28 cellular contexts compared by ENCODE assay signal in genomic region chr11:108606070-108606469, GRCh38. TPM values are rescaled to one million over a fixed set of nuclear protein-coding genes. Genes with fewer than 3 reads are reported as not detected.
DNase-seq lines count a peak whose midpoint lies in the region; ATAC-seq and TF ChIP-seq lines count a peak whose summit lies in the region.
"Had no signal": no experiment of that assay in that cellular context is flagged by ENCODE, and none has a peak within 500 bp of the region (broad histone marks: within the 10 kb centered on the region; RNA-seq: fewer than 3 reads in every experiment).

No MANE protein-coding gene starts in this region.

- H3K27ac ChIP-seq in PC-9 (peak overlapping the region; percentile 84), epithelial cell of prostate (peak overlapping the region; percentile 78), neuronal stem cell (replicated peaks; ENCODE audit: low read length) (no peak overlapping the region)
- H3K27ac ChIP-seq: BLaER1, left ventricle myocardium inferior, ovary, upper lobe of right lung had no signal

- no peak for TF ChIP-seq POLR2A in GM18505 (IDR thresholded peaks at IDR 0.05; ENCODE audit: borderline replicate concordance, extremely low read depth, insufficient read depth, insufficient read length)

- H3K4me3 ChIP-seq in PC-9 (no peak overlapping the region; the same call in 1 of the 2 replicates), neuronal stem cell (ENCODE audit: low read length in 2 of 2) (no peak overlapping the region)
- H3K4me3 ChIP-seq: BLaER1, K562, left ventricle myocardium inferior, ovary, upper lobe of right lung had no signal

- intact Hi-C loops in PC-9 (cut with micrococcal nuclease; ENCODE audit: unreplicated experiment) (no loop called here), posterior vena cava (cut with DNase I) (no loop called here)

- H3K79me2 ChIP-seq in PC-9 (ENCODE audit: low read depth): no peaks in the 10 kb centered on the region

- H3K27me3 ChIP-seq in PC-9 (ENCODE audit: insufficient read depth, low read depth) (no peaks in the 10 kb centered on the region), neuronal stem cell (ENCODE audit: control insufficient read depth in 3 of 3, insufficient read depth in 3 of 3, low read depth in 1 of 3, low read length in 3 of 3) (peaks cover 0 to 4% (median 0%) of the 10 kb centered on the region in 3 experiments)
- H3K27me3 ChIP-seq: BLaER1, ovary, upper lobe of right lung had no signal

- H3K4ac ChIP-seq in neuronal stem cell (ENCODE audit: low read length): no peak overlapping the region

- no peak overlapping the region for H3K9ac ChIP-seq in neuronal stem cell (ENCODE audit: low read depth, low read length, poor library complexity)
- H3K9ac ChIP-seq: BLaER1 had no signal

- POLR2A ChIA-PET in PC-9 (lab: Charles Lee; ENCODE audit: unreplicated experiment): interaction anchor here (0.7 to 0.8 kb wide), 2 partner anchors 12 to 29 kb away, joined by 3 to 6 read pairs; no protein-coding TSS in a partner anchor

- peak overlapping the region; percentile 24 for H3K18ac ChIP-seq in neuronal stem cell (ENCODE audit: low read length)

- H4K91ac ChIP-seq in neuronal stem cell (ENCODE audit: low read depth, low read length, poor library complexity): no peak overlapping the region

- H3K9me3 ChIP-seq in PC-9 (ENCODE audit: insufficient read depth, low read depth) (no peaks in the 10 kb centered on the region), neuronal stem cell (replicated peaks in 1 of 2; ENCODE audit: control insufficient read depth in 2 of 2, insufficient read depth in 1 of 2, low read depth in 1 of 2, low read length in 2 of 2) (no peaks in the 10 kb centered on the region)
- H3K9me3 ChIP-seq: BLaER1, left ventricle myocardium inferior, ovary, upper lobe of right lung had no signal

- ATAC-seq in GM18868 (IDR thresholded peaks at IDR 0.05; ENCODE audit: unreplicated experiment) (peak; percentile 83), GM18505 (IDR thresholded peaks at IDR 0.05; ENCODE audit: unreplicated experiment) (no peak)
- ATAC-seq: K562; naive thymus-derived CD8-positive, alpha-beta T cell; Right ventricle myocardium inferior; SK-N-SH treated with all-trans-retinoic acid at 6 μM for 48 hours; stimulated activated naive CD8-positive, alpha-beta T cell treated with anti-CD3 and anti-CD28 coated beads, Interleukin-15, Interleukin-2, amounts not matched to agents 100 U/mL and 50 U/mL, for 24 hours; T-helper 17 cell; upper lobe of right lung had no signal

- H3K9me2 ChIP-seq in PC-9 (ENCODE audit: insufficient read depth): no peaks in the 10 kb centered on the region

- H3K36me3 ChIP-seq in PC-9 (ENCODE audit: low read depth): no peaks in the 10 kb centered on the region
- no peaks in the 10 kb centered on the region for H3K36me3 ChIP-seq in neuronal stem cell (replicated peaks in 1 of 2; ENCODE audit: control insufficient read depth in 2 of 2, insufficient read depth in 2 of 2, low read length in 2 of 2)
- H3K36me3 ChIP-seq: BLaER1, left ventricle myocardium inferior, ovary, upper lobe of right lung had no signal

- H2AK5ac ChIP-seq in neuronal stem cell (ENCODE audit: low read depth, low read length): no peak overlapping the region

- H2AFZ ChIP-seq in PC-9 (peak overlapping the region; percentile 46; the same call in 1 of the 2 replicates), neuronal stem cell (ENCODE audit: low read length) (no peak overlapping the region)

- H3K14ac ChIP-seq in neuronal stem cell (ENCODE audit: low read length): no peak overlapping the region

- no peak overlapping the region for H2BK5ac ChIP-seq in neuronal stem cell (ENCODE audit: low read length)

- H3K23ac ChIP-seq in neuronal stem cell (ENCODE audit: low read depth, low read length, poor library complexity): no peak overlapping the region

- no peaks in the 10 kb centered on the region for H3K79me1 ChIP-seq in neuronal stem cell (ENCODE audit: low read depth, low read length)

- BruUV-seq in PC-9 (replicated peaks; lab: Mats Ljungman, UMichigan): no TSS peak

- H2BK15ac ChIP-seq in neuronal stem cell (ENCODE audit: low read length): no peak overlapping the region

- peaks cover 31% of the 10 kb centered on the region for H3K4me1 ChIP-seq in PC-9 (replicated peaks; ENCODE audit: insufficient read depth)
- peaks cover 1 to 3% of the 10 kb centered on the region in 2 donors for H3K4me1 ChIP-seq in neuronal stem cell (ENCODE audit: control insufficient read depth in 2 of 2, insufficient read depth in 1 of 2, low read depth in 1 of 2, low read length in 2 of 2)
- H3K4me1 ChIP-seq: left ventricle myocardium inferior, upper lobe of right lung had no signal

- DNase-seq in PC-9 (no peak), epithelial cell of prostate (ENCODE audit: low read depth, low spot score) (no peak), neuronal stem cell (ENCODE audit: low spot score) (no peak), SKM-1 treated with dmso at 0.1 percent for 144 hours (lab: John Stamatoyannopoulos, UW; ENCODE audit: unreplicated experiment) (no peak), posterior vena cava (ENCODE audit: low spot score) (no peak), COR-L47 (lab: John Stamatoyannopoulos, UW) (no peak)
- DNase-seq: activated CD4-positive, alpha-beta memory T cell treated with anti-CD3 and anti-CD28 coated beads for 36 hours; activated CD4-positive, alpha-beta T cell treated with anti-CD3 and anti-CD28 coated beads for 1 hour; amygdala; DMS53; left ventricle myocardium inferior; naive thymus-derived CD8-positive, alpha-beta T cell; NCI-H1092 treated with DMSO at 0.1 percent for 48 hours; NCI-H187; NCI-H510A; NK-92 treated with Interleukin-12 subunit alpha and Interleukin-12 subunit beta, amount 100 ng/mL, for 24 hours; ovary; retina; stimulated activated CD4-positive, alpha-beta T cell treated with anti-CD3 and anti-CD28 coated beads, Interleukin-1b, Interleukin-23, amount 100 ng/mL, for 48 hours; stimulated activated naive CD8-positive, alpha-beta T cell treated with anti-CD3 and anti-CD28 coated beads, Interleukin-15, Interleukin-2, amounts not matched to agents 100 U/mL and 50 U/mL, for 24 hours; T-helper 17 cell; upper lobe of right lung had no signal

- no peak overlapping the region for H4K8ac ChIP-seq in neuronal stem cell (ENCODE audit: low read depth, low read length)

- no peak overlapping the region for H2BK120ac ChIP-seq in neuronal stem cell (ENCODE audit: low read depth, low read length)

- CTCF ChIA-PET in PC-9 (lab: Charles Lee): no interaction called here

- H2BK12ac ChIP-seq in neuronal stem cell (ENCODE audit: low read length): no peak overlapping the region

- TF ChIP-seq CTCF in PC-9 (conservative IDR thresholded peaks at IDR 0.05): no peak

- H3K4me2 ChIP-seq in PC-9 (peak overlapping the region; percentile 68), neuronal stem cell (ENCODE audit: insufficient read depth, low read length, poor library complexity, severe bottlenecking) (no peak overlapping the region)
- H3K4me2 ChIP-seq: BLaER1 had no signal

- WGBS in neuronal stem cell (ENCODE audit: extremely low coverage in 2 of 2, insufficient read length in 2 of 2, insufficient replicate concordance in 1 of 2), 2 donors: no CpG with 5 or more reads among the region's 5 CpGs

- peaks cover 19% of the 10 kb centered on the region for H3F3A ChIP-seq in PC-9 (ENCODE audit: insufficient read depth, low read depth)

- H4K20me1 ChIP-seq in PC-9 (ENCODE audit: insufficient read depth): no peaks in the 10 kb centered on the region
- H4K20me1 ChIP-seq: BLaER1 had no signal

RNA-seq across cellular contexts. Expression of gene EXPH5, which starts 12.5 kb away (rescaled TPM):
- 23.3 and 36.3 TPM in 2 replicates for total RNA-seq in PC-9 (2021)
- 0.24 TPM for polyA plus RNA-seq in neuronal stem cell (2013, experiment 1 of 2)
- polyA plus RNA-seq in neuronal stem cell (2013, experiment 2 of 2): 0.21 TPM
- 1 to 10 TPM in 1 of 2 donors, under 1 TPM in 1; 0.95 to 1.3 TPM for total RNA-seq in posterior vena cava

RNA-seq across cellular contexts. Expression of gene DDX10, which starts 58.8 kb away (rescaled TPM):
- total RNA-seq in PC-9 (2021) (26.4 and 32.6 TPM in 2 replicates), posterior vena cava (10 to 100 TPM; 21.1 to 21.3 TPM)
- 67.3 TPM for polyA plus RNA-seq in neuronal stem cell (2013, experiment 1 of 2)
- 71.8 TPM for polyA plus RNA-seq in neuronal stem cell (2013, experiment 2 of 2)

Comparison
In these comparisons a context has a peak if more than half of its experiments do, and no peak if none do; other contexts are left out.
1. RNA of gene EXPH5, which starts 12.5 kb away (total RNA-seq): 23.3 to 36.3 TPM in PC-9; 0.95 to 1.3 TPM in posterior vena cava; every median in the first group is over 10 times any median in the second.